Comparison of ENCODE assay signal across 15 cellular contexts in genomic region chr4:160202802-160203201, GRCh38.
DNase-seq lines count a peak whose midpoint lies in the region; ATAC-seq and TF ChIP-seq lines count a peak whose summit lies in the region.
"Had no signal": no experiment of that assay in that cellular context is flagged by ENCODE, and none has a peak within 500 bp of the region (broad histone marks: within the 10 kb centered on the region; RNA-seq: fewer than 3 reads in every experiment).

No MANE protein-coding gene starts in this region.

- H3K4me3 ChIP-seq in brain microvascular endothelial cell (ENCODE audit: low read depth, low read length): no peak overlapping the region
- H3K4me3 ChIP-seq in WERI-Rb-1 (ENCODE audit: low read depth, low read length): no peak overlapping the region
- H3K4me3 ChIP-seq: lower lobe of right lung, upper lobe of right lung had no signal

- H3K36me3 Mint-ChIP-seq in activated T-cell treated with anti-CD3 and anti-CD28 coated beads, Interleukin-2, amount 50 U/mL, for 72 hours (ENCODE audit: insufficient read depth in 2 of 2): no peaks in the 10 kb centered on the region
- H3K36me3 Mint-ChIP-seq in type B pancreatic cell: peaks cover 14% of the 10 kb centered on the region

- DNase-seq in activated T-cell treated with anti-CD3 and anti-CD28 coated beads, Interleukin-2, amount 50 U/mL, for 72 hours: no peak
- DNase-seq in activated T-cell treated with anti-CD3 and anti-CD28 coated beads, Interleukin-2, amount 50 U/mL, for 48 hours: no peak
- DNase-seq in brain microvascular endothelial cell: peak; percentile 32
- DNase-seq in type B pancreatic cell (ENCODE audit: extremely low spot score, unreplicated experiment): no peak
- no peak for DNase-seq in HuH-7 (ENCODE audit: low spot score)
- DNase-seq in WERI-Rb-1: no peak
- DNase-seq: hypothalamus; lower lobe of right lung; stimulated activated CD4-positive, alpha-beta T cell treated with anti-CD3 and anti-CD28 coated beads, Interleukin-12 subunit alpha, Interleukin-12 subunit beta, amount 100 ng/mL, for 4 hours; upper lobe of right lung had no signal

- ATAC-seq in activated T-cell treated with anti-CD3 and anti-CD28 coated beads, Interleukin-2, amount 50 U/mL, for 72 hours (replicated peaks in 1 of 2): peak; percentile 36 to 80
- ATAC-seq in HG03457 (IDR thresholded peaks at IDR 0.05; ENCODE audit: unreplicated experiment) (peak; percentile 62), HG03135 (IDR thresholded peaks at IDR 0.05; ENCODE audit: unreplicated experiment) (no peak)
- ATAC-seq: lower lobe of right lung, Panc1, upper lobe of right lung had no signal

- H3K27ac Mint-ChIP-seq in activated T-cell treated with anti-CD3 and anti-CD28 coated beads, Interleukin-2, amount 50 U/mL, for 72 hours: no peak overlapping the region
- peak overlapping the region; percentile 10 for H3K27ac Mint-ChIP-seq in type B pancreatic cell
- H3K27ac Mint-ChIP-seq: T-helper 1 cell treated with Interleukin-12 subunit alpha and Interleukin-12 subunit beta and Interleukin-4 antibody, amounts not matched to agents 30 μg/mL and 1 μg/mL, for 36 hours had no signal

- in situ Hi-C loops in brain microvascular endothelial cell (cut with HindIII; ENCODE audit: low pct_ligation_motif_present, low sequenced_read_pairs): no loop called here

- peaks cover 6% of the 10 kb centered on the region in 2 donors for H3K9me3 Mint-ChIP-seq in activated T-cell treated with anti-CD3 and anti-CD28 coated beads, Interleukin-2, amount 50 U/mL, for 72 hours
- peaks cover 14% of the 10 kb centered on the region for H3K9me3 Mint-ChIP-seq in type B pancreatic cell
- H3K9me3 Mint-ChIP-seq: T-helper 1 cell treated with Interleukin-12 subunit alpha and Interleukin-12 subunit beta and Interleukin-4 antibody, amounts not matched to agents 30 μg/mL and 1 μg/mL, for 36 hours had no signal

- TF ChIP-seq CTCF in brain microvascular endothelial cell (IDR thresholded peaks at IDR 0.05; ENCODE audit: low read depth, low read length, missing control alignments) (no peak), type B pancreatic cell (conservative IDR thresholded peaks at IDR 0.05) (no peak), WERI-Rb-1 (IDR thresholded peaks at IDR 0.05; ENCODE audit: low read depth, low read length) (no peak)

- H3K4me3 Mint-ChIP-seq in activated T-cell treated with anti-CD3 and anti-CD28 coated beads, Interleukin-2, amount 50 U/mL, for 72 hours: no peak overlapping the region
- no peak overlapping the region for H3K4me3 Mint-ChIP-seq in type B pancreatic cell
- H3K4me3 Mint-ChIP-seq: T-helper 1 cell treated with Interleukin-12 subunit alpha and Interleukin-12 subunit beta and Interleukin-4 antibody, amounts not matched to agents 30 μg/mL and 1 μg/mL, for 36 hours had no signal

- H3K36me3 ChIP-seq in brain microvascular endothelial cell (replicated peaks) (no peaks in the 10 kb centered on the region), WERI-Rb-1 (no peaks in the 10 kb centered on the region)
- H3K36me3 ChIP-seq: lower lobe of right lung, upper lobe of right lung had no signal

- H3K27me3 ChIP-seq in brain microvascular endothelial cell (replicated peaks): no peaks in the 10 kb centered on the region
- H3K27me3 ChIP-seq in WERI-Rb-1 (ENCODE audit: insufficient read depth, low read depth, severe bottlenecking): no peaks in the 10 kb centered on the region
- H3K27me3 ChIP-seq: upper lobe of right lung had no signal

- H3K27ac ChIP-seq in brain microvascular endothelial cell: no peak overlapping the region
- no peak overlapping the region for H3K27ac ChIP-seq in WERI-Rb-1
- H3K27ac ChIP-seq: HL-60, lower lobe of right lung, upper lobe of right lung had no signal

- no peaks in the 10 kb centered on the region for H3K9me3 ChIP-seq in WERI-Rb-1 (ENCODE audit: severe bottlenecking)
- H3K9me3 ChIP-seq: lower lobe of right lung, upper lobe of right lung had no signal

- H3K4me1 Mint-ChIP-seq in activated T-cell treated with anti-CD3 and anti-CD28 coated beads, Interleukin-2, amount 50 U/mL, for 72 hours (ENCODE audit: low read depth): no peaks in the 10 kb centered on the region
- H3K4me1 Mint-ChIP-seq in type B pancreatic cell (ENCODE audit: unreplicated experiment): no peaks in the 10 kb centered on the region

- H3K27me3 Mint-ChIP-seq in activated T-cell treated with anti-CD3 and anti-CD28 coated beads, Interleukin-2, amount 50 U/mL, for 72 hours (ENCODE audit: low read depth): no peaks in the 10 kb centered on the region
- no peaks in the 10 kb centered on the region for H3K27me3 Mint-ChIP-seq in type B pancreatic cell
